1 cellular context compared by ENCODE assay signal in the genomic region with DNA sequence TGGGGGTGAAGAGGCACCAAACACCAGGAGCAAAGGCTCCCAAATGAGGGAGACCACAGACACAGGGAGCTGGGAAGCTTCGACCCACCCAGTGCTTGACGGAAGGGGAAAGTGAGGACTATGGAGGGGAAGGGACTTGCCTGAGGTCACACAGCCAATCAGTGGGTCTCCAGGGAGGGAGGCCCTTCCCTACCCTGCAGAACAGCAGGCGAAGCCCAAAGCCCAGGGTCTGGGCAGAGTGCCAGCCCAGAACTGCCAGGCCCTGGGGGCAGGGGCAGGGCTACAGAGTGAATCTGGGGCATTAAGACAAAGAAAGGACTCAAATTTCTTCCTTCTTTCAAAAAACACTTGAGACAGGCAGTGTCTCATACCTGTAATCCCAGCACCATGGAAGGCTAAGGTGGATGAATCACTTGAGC.
TF ChIP-seq lines count a peak whose summit lies in the region.

No MANE protein-coding gene starts in this region.

TF ChIP-seq in HEK293, 187 proteins besides CTCF, POLR2A, EP300 and RAD21 (continued from another document):
- TF ChIP-seq PRDM10 (tag by site-specific recombination; IDR thresholded peaks at IDR 0.05) (peak; percentile 37; the same call in 1 of the 2 replicates), ZBTB44 (tag by site-specific recombination; IDR thresholded peaks at IDR 0.05) (peak; percentile 55; the same call in 1 of the 2 replicates), IKZF3 (tag by site-specific recombination; IDR thresholded peaks at IDR 0.05) (peak; percentile 73; the same call in 1 of the 2 replicates), PRDM1 (tag by site-specific recombination; IDR thresholded peaks at IDR 0.05) (peak; percentile 25), ZNF423 (tag by site-specific recombination; IDR thresholded peaks at IDR 0.05) (peak; percentile 66; the same call in 1 of the 2 replicates)
- TF ChIP-seq, protein P1, sequence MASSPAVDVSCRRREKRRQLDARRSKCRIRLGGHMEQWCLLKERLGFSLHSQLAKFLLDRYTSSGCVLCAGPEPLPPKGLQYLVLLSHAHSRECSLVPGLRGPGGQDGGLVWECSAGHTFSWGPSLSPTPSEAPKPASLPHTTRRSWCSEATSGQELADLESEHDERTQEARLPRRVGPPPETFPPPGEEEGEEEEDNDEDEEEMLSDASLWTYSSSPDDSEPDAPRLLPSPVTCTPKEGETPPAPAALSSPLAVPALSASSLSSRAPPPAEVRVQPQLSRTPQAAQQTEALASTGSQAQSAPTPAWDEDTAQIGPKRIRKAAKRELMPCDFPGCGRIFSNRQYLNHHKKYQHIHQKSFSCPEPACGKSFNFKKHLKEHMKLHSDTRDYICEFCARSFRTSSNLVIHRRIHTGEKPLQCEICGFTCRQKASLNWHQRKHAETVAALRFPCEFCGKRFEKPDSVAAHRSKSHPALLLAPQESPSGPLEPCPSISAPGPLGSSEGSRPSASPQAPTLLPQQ (tag by site-specific recombination; IDR thresholded peaks at IDR 0.05), result peak; percentile 51; the same call in 1 of the 2 replicates
